2 cellular contexts compared by ENCODE assay signal in the genomic region with DNA sequence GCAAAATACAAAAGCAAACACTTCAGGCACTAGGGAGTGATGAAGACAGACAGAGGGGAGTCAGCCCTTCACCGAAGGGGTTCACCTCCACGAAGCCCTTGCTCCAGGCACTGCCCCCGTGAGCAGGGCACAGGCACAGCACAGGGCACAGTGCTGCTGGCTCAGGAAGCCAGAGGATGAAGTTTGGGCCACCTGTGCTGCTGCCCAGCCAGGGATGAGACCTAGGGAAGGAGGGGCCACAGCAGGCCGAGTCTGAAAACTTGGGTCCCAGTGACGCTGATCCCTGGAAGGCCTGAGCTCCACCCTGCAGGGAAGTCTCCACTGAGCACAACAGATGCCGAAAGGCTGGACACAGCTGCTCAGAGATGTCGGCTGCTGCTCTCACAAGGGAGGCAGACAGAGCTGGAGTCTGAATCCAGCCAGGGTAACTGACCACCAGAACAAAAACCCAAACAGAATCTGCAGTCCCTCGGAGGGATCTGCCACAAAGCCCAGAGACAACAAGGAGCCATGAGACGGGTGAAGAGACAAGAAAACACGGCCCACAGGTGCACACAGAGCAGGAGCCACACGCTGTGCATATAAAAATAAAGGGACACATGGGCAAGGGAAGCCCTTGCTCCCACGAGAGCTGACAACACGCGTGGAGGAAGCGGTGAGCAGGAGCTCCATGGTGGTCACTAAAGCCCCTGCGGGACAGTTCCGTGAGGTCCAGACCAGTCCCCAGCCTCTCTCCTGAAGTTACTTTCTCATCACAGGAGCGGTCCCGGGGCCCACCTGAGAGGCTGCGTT.
TF ChIP-seq lines count a peak whose summit lies in the region.

No MANE protein-coding gene starts in this region.

TF ChIP-seq in WTC11, 78 proteins besides CTCF, POLR2A, EP300 and RAD21 (continued from another document and continues in another):
- TF ChIP-seq, protein P1, sequence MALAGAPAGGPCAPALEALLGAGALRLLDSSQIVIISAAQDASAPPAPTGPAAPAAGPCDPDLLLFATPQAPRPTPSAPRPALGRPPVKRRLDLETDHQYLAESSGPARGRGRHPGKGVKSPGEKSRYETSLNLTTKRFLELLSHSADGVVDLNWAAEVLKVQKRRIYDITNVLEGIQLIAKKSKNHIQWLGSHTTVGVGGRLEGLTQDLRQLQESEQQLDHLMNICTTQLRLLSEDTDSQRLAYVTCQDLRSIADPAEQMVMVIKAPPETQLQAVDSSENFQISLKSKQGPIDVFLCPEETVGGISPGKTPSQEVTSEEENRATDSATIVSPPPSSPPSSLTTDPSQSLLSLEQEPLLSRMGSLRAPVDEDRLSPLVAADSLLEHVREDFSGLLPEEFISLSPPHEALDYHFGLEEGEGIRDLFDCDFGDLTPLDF (CRISPR knock-in tag; IDR thresholded peaks at IDR 0.05): no peak
- TF ChIP-seq, protein P2, sequence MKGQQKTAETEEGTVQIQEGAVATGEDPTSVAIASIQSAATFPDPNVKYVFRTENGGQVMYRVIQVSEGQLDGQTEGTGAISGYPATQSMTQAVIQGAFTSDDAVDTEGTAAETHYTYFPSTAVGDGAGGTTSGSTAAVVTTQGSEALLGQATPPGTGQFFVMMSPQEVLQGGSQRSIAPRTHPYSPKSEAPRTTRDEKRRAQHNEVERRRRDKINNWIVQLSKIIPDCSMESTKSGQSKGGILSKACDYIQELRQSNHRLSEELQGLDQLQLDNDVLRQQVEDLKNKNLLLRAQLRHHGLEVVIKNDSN (CRISPR knock-in tag; IDR thresholded peaks at IDR 0.05): no peak
- TF ChIP-seq TCF7 (CRISPR knock-in tag; IDR thresholded peaks at IDR 0.05; ENCODE audit: low read depth): no peak
- TF ChIP-seq, protein P3, sequence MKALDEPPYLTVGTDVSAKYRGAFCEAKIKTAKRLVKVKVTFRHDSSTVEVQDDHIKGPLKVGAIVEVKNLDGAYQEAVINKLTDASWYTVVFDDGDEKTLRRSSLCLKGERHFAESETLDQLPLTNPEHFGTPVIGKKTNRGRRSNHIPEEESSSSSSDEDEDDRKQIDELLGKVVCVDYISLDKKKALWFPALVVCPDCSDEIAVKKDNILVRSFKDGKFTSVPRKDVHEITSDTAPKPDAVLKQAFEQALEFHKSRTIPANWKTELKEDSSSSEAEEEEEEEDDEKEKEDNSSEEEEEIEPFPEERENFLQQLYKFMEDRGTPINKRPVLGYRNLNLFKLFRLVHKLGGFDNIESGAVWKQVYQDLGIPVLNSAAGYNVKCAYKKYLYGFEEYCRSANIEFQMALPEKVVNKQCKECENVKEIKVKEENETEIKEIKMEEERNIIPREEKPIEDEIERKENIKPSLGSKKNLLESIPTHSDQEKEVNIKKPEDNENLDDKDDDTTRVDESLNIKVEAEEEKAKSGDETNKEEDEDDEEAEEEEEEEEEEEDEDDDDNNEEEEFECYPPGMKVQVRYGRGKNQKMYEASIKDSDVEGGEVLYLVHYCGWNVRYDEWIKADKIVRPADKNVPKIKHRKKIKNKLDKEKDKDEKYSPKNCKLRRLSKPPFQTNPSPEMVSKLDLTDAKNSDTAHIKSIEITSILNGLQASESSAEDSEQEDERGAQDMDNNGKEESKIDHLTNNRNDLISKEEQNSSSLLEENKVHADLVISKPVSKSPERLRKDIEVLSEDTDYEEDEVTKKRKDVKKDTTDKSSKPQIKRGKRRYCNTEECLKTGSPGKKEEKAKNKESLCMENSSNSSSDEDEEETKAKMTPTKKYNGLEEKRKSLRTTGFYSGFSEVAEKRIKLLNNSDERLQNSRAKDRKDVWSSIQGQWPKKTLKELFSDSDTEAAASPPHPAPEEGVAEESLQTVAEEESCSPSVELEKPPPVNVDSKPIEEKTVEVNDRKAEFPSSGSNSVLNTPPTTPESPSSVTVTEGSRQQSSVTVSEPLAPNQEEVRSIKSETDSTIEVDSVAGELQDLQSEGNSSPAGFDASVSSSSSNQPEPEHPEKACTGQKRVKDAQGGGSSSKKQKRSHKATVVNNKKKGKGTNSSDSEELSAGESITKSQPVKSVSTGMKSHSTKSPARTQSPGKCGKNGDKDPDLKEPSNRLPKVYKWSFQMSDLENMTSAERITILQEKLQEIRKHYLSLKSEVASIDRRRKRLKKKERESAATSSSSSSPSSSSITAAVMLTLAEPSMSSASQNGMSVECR (CRISPR knock-in tag; IDR thresholded peaks at IDR 0.05; ENCODE audit: borderline replicate concordance): no peak
- TF ChIP-seq MXD4 (CRISPR knock-in tag; IDR thresholded peaks at IDR 0.05; ENCODE audit: borderline replicate concordance): no peak
- TF ChIP-seq, protein P4, sequence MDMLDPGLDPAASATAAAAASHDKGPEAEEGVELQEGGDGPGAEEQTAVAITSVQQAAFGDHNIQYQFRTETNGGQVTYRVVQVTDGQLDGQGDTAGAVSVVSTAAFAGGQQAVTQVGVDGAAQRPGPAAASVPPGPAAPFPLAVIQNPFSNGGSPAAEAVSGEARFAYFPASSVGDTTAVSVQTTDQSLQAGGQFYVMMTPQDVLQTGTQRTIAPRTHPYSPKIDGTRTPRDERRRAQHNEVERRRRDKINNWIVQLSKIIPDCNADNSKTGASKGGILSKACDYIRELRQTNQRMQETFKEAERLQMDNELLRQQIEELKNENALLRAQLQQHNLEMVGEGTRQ (CRISPR knock-in tag; IDR thresholded peaks at IDR 0.05): no peak
- TF ChIP-seq, protein P5, sequence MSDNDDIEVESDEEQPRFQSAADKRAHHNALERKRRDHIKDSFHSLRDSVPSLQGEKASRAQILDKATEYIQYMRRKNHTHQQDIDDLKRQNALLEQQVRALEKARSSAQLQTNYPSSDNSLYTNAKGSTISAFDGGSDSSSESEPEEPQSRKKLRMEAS (CRISPR knock-in tag; IDR thresholded peaks at IDR 0.05): no peak
- no peak for TF ChIP-seq FOXJ3 (CRISPR knock-in tag; IDR thresholded peaks at IDR 0.05; ENCODE audit: borderline replicate concordance)
- TF ChIP-seq, protein P6, sequence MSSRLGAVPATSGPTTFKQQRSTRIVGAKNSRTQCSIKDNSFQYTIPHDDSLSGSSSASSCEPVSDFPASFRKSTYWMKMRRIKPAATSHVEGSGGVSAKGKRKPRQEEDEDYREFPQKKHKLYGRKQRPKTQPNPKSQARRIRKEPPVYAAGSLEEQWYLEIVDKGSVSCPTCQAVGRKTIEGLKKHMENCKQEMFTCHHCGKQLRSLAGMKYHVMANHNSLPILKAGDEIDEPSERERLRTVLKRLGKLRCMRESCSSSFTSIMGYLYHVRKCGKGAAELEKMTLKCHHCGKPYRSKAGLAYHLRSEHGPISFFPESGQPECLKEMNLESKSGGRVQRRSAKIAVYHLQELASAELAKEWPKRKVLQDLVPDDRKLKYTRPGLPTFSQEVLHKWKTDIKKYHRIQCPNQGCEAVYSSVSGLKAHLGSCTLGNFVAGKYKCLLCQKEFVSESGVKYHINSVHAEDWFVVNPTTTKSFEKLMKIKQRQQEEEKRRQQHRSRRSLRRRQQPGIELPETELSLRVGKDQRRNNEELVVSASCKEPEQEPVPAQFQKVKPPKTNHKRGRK (CRISPR knock-in tag; IDR thresholded peaks at IDR 0.05; ENCODE audit: borderline replicate concordance): no peak
- no peak for TF ChIP-seq TEAD1 (CRISPR knock-in tag; IDR thresholded peaks at IDR 0.05)
- TF ChIP-seq ZBTB21 (CRISPR knock-in tag; IDR thresholded peaks at IDR 0.05; ENCODE audit: borderline replicate concordance): no peak
- TF ChIP-seq IRF2 (CRISPR knock-in tag; IDR thresholded peaks at IDR 0.05; ENCODE audit: borderline replicate concordance, low read depth): no peak

TF ChIP-seq in HepG2, 621 proteins besides CTCF, POLR2A, EP300 and RAD21 (continued from another document):
- TF ChIP-seq, protein P7, sequence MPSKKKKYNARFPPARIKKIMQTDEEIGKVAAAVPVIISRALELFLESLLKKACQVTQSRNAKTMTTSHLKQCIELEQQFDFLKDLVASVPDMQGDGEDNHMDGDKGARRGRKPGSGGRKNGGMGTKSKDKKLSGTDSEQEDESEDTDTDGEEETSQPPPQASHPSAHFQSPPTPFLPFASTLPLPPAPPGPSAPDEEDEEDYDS (CRISPR knock-in tag; IDR thresholded peaks at IDR 0.05): no peak
- TF ChIP-seq, protein P8, sequence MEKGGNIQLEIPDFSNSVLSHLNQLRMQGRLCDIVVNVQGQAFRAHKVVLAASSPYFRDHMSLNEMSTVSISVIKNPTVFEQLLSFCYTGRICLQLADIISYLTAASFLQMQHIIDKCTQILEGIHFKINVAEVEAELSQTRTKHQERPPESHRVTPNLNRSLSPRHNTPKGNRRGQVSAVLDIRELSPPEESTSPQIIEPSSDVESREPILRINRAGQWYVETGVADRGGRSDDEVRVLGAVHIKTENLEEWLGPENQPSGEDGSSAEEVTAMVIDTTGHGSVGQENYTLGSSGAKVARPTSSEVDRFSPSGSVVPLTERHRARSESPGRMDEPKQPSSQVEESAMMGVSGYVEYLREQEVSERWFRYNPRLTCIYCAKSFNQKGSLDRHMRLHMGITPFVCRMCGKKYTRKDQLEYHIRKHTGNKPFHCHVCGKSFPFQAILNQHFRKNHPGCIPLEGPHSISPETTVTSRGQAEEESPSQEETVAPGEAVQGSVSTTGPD (CRISPR knock-in tag; IDR thresholded peaks at IDR 0.05): no peak
- TF ChIP-seq RBM22 (optimal IDR thresholded peaks at IDR 0.05; ENCODE audit: low read length) (peak; percentile 56), NFKB2 (CRISPR knock-in tag; IDR thresholded peaks at IDR 0.05; ENCODE audit: borderline replicate concordance) (no peak), GZF1 (CRISPR knock-in tag; IDR thresholded peaks at IDR 0.05) (no peak)
